ENCODE assay signal across 28 cellular contexts in genomic region chr3:142129516-142130171, GRCh38. TPM values are rescaled to one million over a fixed set of nuclear protein-coding genes. Genes with fewer than 3 reads are reported as not detected.
DNase-seq lines count a peak whose midpoint lies in the region; ATAC-seq, FAIRE-seq and TF ChIP-seq lines count a peak whose summit lies in the region.
"Had no signal": no experiment of that assay in that cellular context is flagged by ENCODE, and none has a peak within 500 bp of the region (broad histone marks: within the 10 kb centered on the region; RNA-seq: fewer than 3 reads in every experiment).

No MANE protein-coding gene starts in this region.

- H3K9me3 ChIP-seq in DND-41 (ENCODE audit: insufficient read depth, low read length, severe bottlenecking): no peaks in the 10 kb centered on the region
- H3K9me3 ChIP-seq in astrocyte (ENCODE audit: insufficient read depth, low read depth, low read length): no peaks in the 10 kb centered on the region
- H3K9me3 ChIP-seq in osteoblast (ENCODE audit: low read depth, low read length): no peaks in the 10 kb centered on the region
- H3K9me3 ChIP-seq: ascending aorta, BLaER1, left ventricle myocardium inferior, SJCRH30, tibial artery had no signal

- H3K4me2 ChIP-seq in DND-41 (ENCODE audit: insufficient read depth, low read length) (peak overlapping the region; percentile 6; the same call in 1 of the 2 replicates), astrocyte (ENCODE audit: low read length) (no peak overlapping the region), osteoblast (ENCODE audit: insufficient read depth, low read length) (no peak overlapping the region)
- H3K4me2 ChIP-seq: BLaER1, GM23338 had no signal

- H3K36me3 ChIP-seq in DND-41 (ENCODE audit: insufficient read depth, low read length) (peaks cover 6% of the 10 kb centered on the region), astrocyte (ENCODE audit: insufficient read depth, low read length) (no peaks in the 10 kb centered on the region), osteoblast (ENCODE audit: insufficient read depth, low read length) (no peaks in the 10 kb centered on the region)
- H3K36me3 ChIP-seq: BLaER1, SJCRH30, tibial artery had no signal

- no peak for FAIRE-seq in astrocyte (lab: Jason Lieb, UNC)
- FAIRE-seq: G401.6, HTR-8/SVneo had no signal

- H2AFZ ChIP-seq in DND-41 (ENCODE audit: low read depth, low read length): no peak overlapping the region
- H2AFZ ChIP-seq in astrocyte (ENCODE audit: low read depth, low read length): no peak overlapping the region
- H2AFZ ChIP-seq in osteoblast (ENCODE audit: low read length): no peak overlapping the region
- H2AFZ ChIP-seq: GM23338 had no signal

- H3K4me1 ChIP-seq in DND-41 (ENCODE audit: insufficient read depth, low read length): peaks cover 52% of the 10 kb centered on the region
- H3K4me1 ChIP-seq in astrocyte (ENCODE audit: insufficient read depth, low read length): no peaks in the 10 kb centered on the region
- no peaks in the 10 kb centered on the region for H3K4me1 ChIP-seq in osteoblast (ENCODE audit: insufficient read depth, low read length)
- H3K4me1 ChIP-seq: ascending aorta, BLaER1, left ventricle myocardium inferior, SJCRH30, tibial artery had no signal

- ATAC-seq in DND-41 (ENCODE audit: insufficient read depth, low read depth) (no peak), GM18907 (IDR thresholded peaks at IDR 0.05; ENCODE audit: unreplicated experiment) (no peak), GM21529 (IDR thresholded peaks at IDR 0.05; ENCODE audit: unreplicated experiment) (no peak)
- ATAC-seq: activated CD8-positive, alpha-beta T cell treated with anti-CD3 and anti-CD28 coated beads, Interleukin-2, amount 10 ng/mL, durations not matched to agents 7 days and 5 days; activated T-cell treated with anti-CD3 and anti-CD28 coated beads, Interleukin-2, amount 50 U/mL, for 4 hours; GM23338; sciatic nerve; WTC11 had no signal

- H3K79me2 ChIP-seq in DND-41 (ENCODE audit: insufficient read depth, low read length) (peaks cover 90% of the 10 kb centered on the region), astrocyte (ENCODE audit: insufficient read depth, low read length) (no peaks in the 10 kb centered on the region), osteoblast (ENCODE audit: insufficient read depth, low read length) (no peaks in the 10 kb centered on the region)

- no peaks in the 10 kb centered on the region for H4K20me1 ChIP-seq in DND-41 (ENCODE audit: insufficient read depth, low read length)
- no peaks in the 10 kb centered on the region for H4K20me1 ChIP-seq in astrocyte (ENCODE audit: insufficient read depth, low read length)
- H4K20me1 ChIP-seq in osteoblast (ENCODE audit: insufficient read depth, low read length): no peaks in the 10 kb centered on the region
- H4K20me1 ChIP-seq: BLaER1 had no signal

- TF ChIP-seq CTCF in DND-41 (IDR thresholded peaks at IDR 0.05; ENCODE audit: borderline replicate concordance, extremely low read depth, low read length, poor library complexity, severe bottlenecking) (no peak), astrocyte (IDR thresholded peaks at IDR 0.05; ENCODE audit: insufficient read depth, low read depth, low read length) (peak; percentile 24), fibroblast of pulmonary artery (IDR thresholded peaks at IDR 0.05; ENCODE audit: low read length, missing control alignments) (peak; percentile 35), osteoblast (IDR thresholded peaks at IDR 0.05; ENCODE audit: extremely low read depth, low read depth, low read length) (peak; percentile 31)

- peaks cover 2% of the 10 kb centered on the region for H3K4me1 Mint-ChIP-seq in astrocyte (ENCODE audit: low read depth, unreplicated experiment)

- peak overlapping the region; percentile 29 for H3K9ac ChIP-seq in DND-41 (ENCODE audit: low read depth, low read length)
- no peak overlapping the region for H3K9ac ChIP-seq in astrocyte (ENCODE audit: low read length)
- H3K9ac ChIP-seq: BLaER1 had no signal

- no peak overlapping the region for H3K4me3 Mint-ChIP-seq in astrocyte (ENCODE audit: unreplicated experiment)
- H3K4me3 Mint-ChIP-seq: activated CD8-positive, alpha-beta T cell treated with anti-CD3 and anti-CD28 coated beads, Interleukin-2, amount 10 ng/mL, durations not matched to agents 7 days and 5 days; activated naive CD4-positive, alpha-beta T cell treated with anti-CD3 and anti-CD28 coated beads, Interleukin-2, amount 50 U/mL, for 24 hours; activated T-cell treated with anti-CD3 and anti-CD28 coated beads, Interleukin-2, amount 50 U/mL, for 4 hours; dendritic cell treated with granulocyte-macrophage colony-stimulating factor and Interleukin-4, amounts not matched to agents 40 ng/mL and 50 ng/mL, for 4 days; GM23338; WTC11 had no signal

- DNase-seq in DND-41 (no peak), astrocyte (ENCODE audit: low read depth) (no peak), fibroblast of pulmonary artery (ENCODE audit: low read depth) (no peak), osteoblast (ENCODE audit: insufficient read length, low spot score, missing footprints) (no peak), NCI-H1092 (lab: John Stamatoyannopoulos, UW) (no peak), NCI-H1436 treated with DMSO at 0.1 percent for 48 hours (lab: John Stamatoyannopoulos, UW) (no peak)
- DNase-seq: activated CD8-positive, alpha-beta T cell treated with anti-CD3 and anti-CD28 coated beads, Interleukin-2, amount 10 ng/mL, durations not matched to agents 7 days and 5 days; activated T-cell treated with anti-CD3 and anti-CD28 coated beads, Interleukin-2, amount 50 U/mL, for 4 hours; erythroblast; left ventricle myocardium inferior; NCI-H1417; NCI-H526; nucleus accumbens; OCI-M1; SJCRH30; stimulated activated naive CD4-positive, alpha-beta T cell; tibial artery had no signal

- no peaks in the 10 kb centered on the region for H3K9me3 Mint-ChIP-seq in astrocyte (ENCODE audit: unreplicated experiment)
- H3K9me3 Mint-ChIP-seq: activated naive CD4-positive, alpha-beta T cell treated with anti-CD3 and anti-CD28 coated beads, Interleukin-2, amount 50 U/mL, for 24 hours; activated T-cell treated with anti-CD3 and anti-CD28 coated beads, Interleukin-2, amount 50 U/mL, for 4 hours; dendritic cell treated with granulocyte-macrophage colony-stimulating factor and Interleukin-4, amounts not matched to agents 40 ng/mL and 50 ng/mL, for 4 days; GM23338 had no signal

- no peaks in the 10 kb centered on the region for H3K27me3 Mint-ChIP-seq in astrocyte (ENCODE audit: low read depth, unreplicated experiment)
- H3K27me3 Mint-ChIP-seq: activated naive CD4-positive, alpha-beta T cell treated with anti-CD3 and anti-CD28 coated beads, Interleukin-2, amount 50 U/mL, for 24 hours; dendritic cell treated with granulocyte-macrophage colony-stimulating factor and Interleukin-4, amounts not matched to agents 40 ng/mL and 50 ng/mL, for 4 days had no signal

- no peak overlapping the region for H3K4me3 ChIP-seq in DND-41 (ENCODE audit: low read depth in 1 of 2, low read length in 2 of 2)
- H3K4me3 ChIP-seq in astrocyte (ENCODE audit: insufficient read depth, low read depth, low read length): no peak overlapping the region
- H3K4me3 ChIP-seq in fibroblast of pulmonary artery (replicated peaks; ENCODE audit: low read depth, low read length): no peak overlapping the region
- no peak overlapping the region for H3K4me3 ChIP-seq in osteoblast (ENCODE audit: insufficient read depth, low read length)
- H3K4me3 ChIP-seq: ascending aorta, BLaER1, GM23338, left ventricle myocardium inferior, SJCRH30, tibial artery had no signal

- H3K27ac Mint-ChIP-seq in astrocyte (ENCODE audit: unreplicated experiment): no peak overlapping the region
- H3K27ac Mint-ChIP-seq: activated CD8-positive, alpha-beta T cell treated with anti-CD3 and anti-CD28 coated beads, Interleukin-2, amount 10 ng/mL, durations not matched to agents 7 days and 5 days; activated naive CD4-positive, alpha-beta T cell treated with anti-CD3 and anti-CD28 coated beads, Interleukin-2, amount 50 U/mL, for 24 hours; dendritic cell treated with granulocyte-macrophage colony-stimulating factor and Interleukin-4, amounts not matched to agents 40 ng/mL and 50 ng/mL, for 4 days; GM23338; WTC11 had no signal

- H3K36me3 Mint-ChIP-seq in astrocyte (ENCODE audit: low read depth, unreplicated experiment): no peaks in the 10 kb centered on the region
- H3K36me3 Mint-ChIP-seq: WTC11 had no signal

- peak overlapping the region; percentile 72 for H3K27ac ChIP-seq in DND-41 (ENCODE audit: low read length)
- H3K27ac ChIP-seq in astrocyte (ENCODE audit: low read depth, low read length): no peak overlapping the region
- no peak overlapping the region for H3K27ac ChIP-seq in osteoblast (ENCODE audit: low read depth, low read length)
- H3K27ac ChIP-seq: ascending aorta, BLaER1, left ventricle myocardium inferior, SJCRH30, tibial artery had no signal

- no peaks in the 10 kb centered on the region for H3K27me3 ChIP-seq in DND-41 (ENCODE audit: insufficient read depth, low read length, poor library complexity)
- H3K27me3 ChIP-seq in astrocyte (ENCODE audit: insufficient read depth, low read length): no peaks in the 10 kb centered on the region
- no peaks in the 10 kb centered on the region for H3K27me3 ChIP-seq in osteoblast (ENCODE audit: insufficient read depth, low read length)
- H3K27me3 ChIP-seq: ascending aorta, BLaER1, SJCRH30, tibial artery had no signal

RNA-seq across cellular contexts. Expression of gene TFDP2, which starts 19.7 kb away (rescaled TPM):
- total RNA-seq in astrocyte (49.9 and 51.0 TPM in 2 replicates), osteoblast (41.6 and 146 TPM in 2 replicates)
